ENCODE assay signal across 9 cellular contexts in genomic region chr10:113484487-113484886, GRCh38.
"Had no signal": no experiment of that assay in that cellular context is flagged by ENCODE, and none has a peak within 500 bp of the region (broad histone marks: within the 10 kb centered on the region; RNA-seq: fewer than 3 reads in every experiment).

No MANE protein-coding gene starts in this region.

- H3K36me3 ChIP-seq: HAP-1 had no signal

- H3K4me2 ChIP-seq: GM23338 had no signal

- H3K4me1 ChIP-seq: HAP-1 had no signal

- H3K9me3 ChIP-seq: HAP-1 had no signal

- ATAC-seq: GM23338, HCT116 had no signal

- H3K9ac ChIP-seq: GM23248 had no signal

- H2AFZ ChIP-seq: GM23248, GM23338 had no signal

- H3K4me3 ChIP-seq: GM23248, GM23338, HAP-1 had no signal

- DNase-seq: GM23248, GOT3, H7, H9, HCEC 1CT, HFFc6 had no signal
